ENCODE assay signal across 13 cellular contexts in genomic region chr5:93189707-93190120, GRCh38.
DNase-seq lines count a peak whose midpoint lies in the region; FAIRE-seq and TF ChIP-seq lines count a peak whose summit lies in the region.
"Had no signal": no experiment of that assay in that cellular context is flagged by ENCODE, and none has a peak within 500 bp of the region (broad histone marks: within the 10 kb centered on the region; RNA-seq: fewer than 3 reads in every experiment).

No MANE protein-coding gene starts in this region.

- peak overlapping the region in 1 of 2 experiments; percentile 79 for H3K4ac ChIP-seq in mesenchymal stem cell (ENCODE audit: low read depth in 1 of 2, low read length in 2 of 2)

- TF ChIP-seq POLR2A in transverse colon (IDR thresholded peaks at IDR 0.05) = no peak

- H3K27ac ChIP-seq in mesenchymal stem cell (ENCODE audit: low read length, poor library complexity, severe bottlenecking) = peak overlapping the region; percentile 92
- no peak overlapping the region for H3K27ac ChIP-seq in transverse colon
- H3K27ac ChIP-seq: Peyer's patch had no signal

- peak overlapping the region; percentile 76 to 86 for H2BK12ac ChIP-seq in mesenchymal stem cell (ENCODE audit: low read length in 2 of 2)

- H3K4me3 ChIP-seq in bronchial epithelial cell (ENCODE audit: low read depth, low read length) (no peak overlapping the region), mesenchymal stem cell (ENCODE audit: insufficient read depth in 1 of 2, low read depth in 1 of 2, low read length in 2 of 2) (no peak overlapping the region), transverse colon (no peak overlapping the region)
- H3K4me3 ChIP-seq: Peyer's patch had no signal

- H2BK120ac ChIP-seq in mesenchymal stem cell (ENCODE audit: low read depth, low read length) = no peak overlapping the region

- H3K9me3 ChIP-seq in mesenchymal stem cell (ENCODE audit: control insufficient read depth, low read length) (no peaks in the 10 kb centered on the region), transverse colon (no peaks in the 10 kb centered on the region)
- H3K9me3 ChIP-seq: Peyer's patch had no signal

- no peak for FAIRE-seq in bronchial epithelial cell (lab: Jason Lieb, UNC)

- H3K27me3 ChIP-seq in bronchial epithelial cell (ENCODE audit: control insufficient read depth, insufficient read depth, low read length) (no peaks in the 10 kb centered on the region), mesenchymal stem cell (ENCODE audit: control insufficient read depth in 1 of 2, insufficient read depth in 1 of 2, low read length in 2 of 2) (no peaks in the 10 kb centered on the region), transverse colon (no peaks in the 10 kb centered on the region)
- H3K27me3 ChIP-seq: Peyer's patch had no signal

- H3K23ac ChIP-seq in mesenchymal stem cell (ENCODE audit: low read length in 2 of 2) = no peak overlapping the region

- peak overlapping the region; percentile 57 to 61 for H3K18ac ChIP-seq in mesenchymal stem cell (ENCODE audit: low read depth in 1 of 2, low read length in 2 of 2)

- H3K36me3 ChIP-seq in bronchial epithelial cell (ENCODE audit: control insufficient read depth, insufficient read depth, low read length) (no peaks in the 10 kb centered on the region), mesenchymal stem cell (ENCODE audit: control insufficient read depth in 1 of 2, insufficient read depth in 2 of 2, low read depth in 1 of 2, low read length in 2 of 2) (no peaks in the 10 kb centered on the region), transverse colon (no peaks in the 10 kb centered on the region)
- H3K36me3 ChIP-seq: Peyer's patch had no signal

- no peak overlapping the region for H2AK5ac ChIP-seq in mesenchymal stem cell (ENCODE audit: low read length, severe bottlenecking)

- no peak overlapping the region for H4K91ac ChIP-seq in mesenchymal stem cell (ENCODE audit: low read length)

- no peak overlapping the region for H3K14ac ChIP-seq in mesenchymal stem cell (ENCODE audit: low read length in 2 of 2)

- WGBS in mesenchymal stem cell = no CpG with 5 or more reads among the region's 2 CpGs
- 56 to 73% methylated on average over 2 of the region's 2 CpGs for WGBS in transverse colon (ENCODE audit: low coverage in 1 of 2), 2 donors

- no peak for TF ChIP-seq EP300 in transverse colon (IDR thresholded peaks at IDR 0.05; ENCODE audit: low read depth)

- no peak for TF ChIP-seq CTCF in bronchial epithelial cell (IDR thresholded peaks at IDR 0.05; ENCODE audit: insufficient read depth, low read length, severe bottlenecking)
- no peak for TF ChIP-seq CTCF in transverse colon (IDR thresholded peaks at IDR 0.05)

- peak; percentile 83 for DNase-seq in Caki2 (ENCODE audit: low read depth)
- peak; percentile 98 for DNase-seq in LHCN-M2 (ENCODE audit: low read depth)
- peak; percentile 100 for DNase-seq in bronchial epithelial cell (ENCODE audit: low read depth)
- peak; percentile 92 for DNase-seq in mesenchymal stem cell
- no peak for DNase-seq in activated CD8-positive, alpha-beta memory T cell treated with anti-CD3 and anti-CD28 coated beads for 24 hours
- no peak for DNase-seq in cerebellar nuclear complex (lab: John Stamatoyannopoulos, UW)
- DNase-seq in transverse colon = no peak
- DNase-seq in SKM-1 treated with dmso at 0.1 percent for 144 hours (lab: John Stamatoyannopoulos, UW; ENCODE audit: unreplicated experiment) = no peak
- DNase-seq: activated CD4-positive, alpha-beta T cell treated with anti-CD3 and anti-CD28 coated beads for 36 hours; DMS79 treated with DMSO at 0.1 percent for 48 hours; effector memory CD4-positive, alpha-beta T cell; NCI-H146; Peyer's patch had no signal

- in situ Hi-C loops in Caki2 (cut with HindIII; ENCODE audit: low pct_unique_long_range_greater_than_20kb, low sequenced_read_pairs) = no loop called here
- in situ Hi-C loops in transverse colon (cut with MboI; ENCODE audit: low pct_ligation_motif_present in 1 of 4, low pct_unique_long_range_greater_than_20kb in 1 of 4, low sequenced_read_pairs in 3 of 4) = no loop called here

- peak overlapping the region; percentile 10 for H3K4me2 ChIP-seq in mesenchymal stem cell (ENCODE audit: low read length, poor library complexity, severe bottlenecking)

- no peak overlapping the region for H4K8ac ChIP-seq in mesenchymal stem cell (ENCODE audit: low read length)

- H3K4me1 ChIP-seq in mesenchymal stem cell (ENCODE audit: control insufficient read depth, insufficient read depth, low read depth, low read length) (peaks cover 9% of the 10 kb centered on the region), transverse colon (no peaks in the 10 kb centered on the region)
- H3K4me1 ChIP-seq: Peyer's patch had no signal

- no peak overlapping the region for H3K9ac ChIP-seq in mesenchymal stem cell (ENCODE audit: low read length)

- H3K79me1 ChIP-seq in mesenchymal stem cell (replicated peaks; ENCODE audit: low read length, poor library complexity, severe bottlenecking) = no peaks in the 10 kb centered on the region

- intact Hi-C loops in transverse colon (cut with DNase I; ENCODE audit: low total_unique reads) = no loop called here

- no peak overlapping the region for H2BK5ac ChIP-seq in mesenchymal stem cell (ENCODE audit: low read depth, low read length, poor library complexity, severe bottlenecking)

- no peak overlapping the region for H2AFZ ChIP-seq in mesenchymal stem cell (ENCODE audit: low read depth, low read length)

- H2BK15ac ChIP-seq in mesenchymal stem cell (ENCODE audit: low read depth, poor library complexity, severe bottlenecking) = no peak overlapping the region

Comparison
In these comparisons a context has a peak if more than half of its experiments do, and no peak if none do; other contexts are left out.
1. DNase-seq: peak in Caki2 (single experiment), LHCN-M2 (single experiment), bronchial epithelial cell (single experiment) and mesenchymal stem cell (single experiment); none in activated CD8-positive, alpha-beta memory T cell treated with anti-CD3 and anti-CD28 coated beads for 24 hours (single experiment), cerebellar nuclear complex (0 of 2), transverse colon (single experiment) and SKM-1 treated with dmso at 0.1 percent for 144 hours (single experiment).